8 cellular contexts compared by ENCODE assay signal in genomic region chr2:38642373-38643017, GRCh38. TPM values are rescaled to one million over a fixed set of nuclear protein-coding genes. Genes with fewer than 3 reads are reported as not detected.
DNase-seq lines count a peak whose midpoint lies in the region; ATAC-seq and TF ChIP-seq lines count a peak whose summit lies in the region.
"Not testable (repeated sequence)": the region's sequence is repeated elsewhere in the genome, so short reads cannot be mapped to it uniquely, and the experiment has no call there.

No MANE protein-coding gene starts in this region.

- WGBS in smooth muscle cell (ENCODE audit: low lambda C conversion rate), result 83% methylated on average over 14 of the region's 14 CpGs

- not testable (repeated sequence) for H3K27me3 ChIP-seq in CD4-positive, alpha-beta memory T cell (ENCODE audit: insufficient read depth, low read length); HCT116 (ENCODE audit: insufficient read depth, low read length); smooth muscle cell (ENCODE audit: low read depth)

- not testable (repeated sequence) for H3K9ac ChIP-seq in HCT116 (ENCODE audit: low read length); smooth muscle cell (ENCODE audit: low read depth)

- not testable (repeated sequence) for TF ChIP-seq POLR2A in HCT116 (IDR thresholded peaks at IDR 0.05; ENCODE audit: borderline replicate concordance, extremely low read depth, insufficient read depth, insufficient read length)

- not testable (repeated sequence) for H3K4me3 Mint-ChIP-seq in CD4-positive, alpha-beta memory T cell; T-cell; activated CD4-positive, alpha-beta T cell treated with anti-CD3 and anti-CD28 coated beads, Interleukin-2, amount 10 ng/mL, durations not matched to agents 24 days and 14 days; activated T-cell treated with anti-CD3 and anti-CD28 coated beads, Interleukin-2, amount 50 U/mL, for 72 hours; activated naive CD8-positive, alpha-beta T cell treated with anti-CD3 and anti-CD28 coated beads, Interleukin-2, amount 10 ng/mL, durations not matched to agents 7 days and 5 days

- RAD21 ChIA-PET in HCT116 (lab: Charles Lee; ENCODE audit: low non-redundant PET in 1 of 2, low total read pairs in 2 of 2, uncharacterized antibody in 2 of 2, unreplicated experiment in 2 of 2), result not testable (repeated sequence)

- H3K9me3 ChIP-seq in CD4-positive, alpha-beta memory T cell (ENCODE audit: control insufficient read depth in 1 of 2, low read length in 2 of 2); HCT116 (ENCODE audit: control insufficient read depth in 1 of 2, insufficient read depth in 1 of 2, low read depth in 1 of 2, low read length in 2 of 2); smooth muscle cell (replicated peaks; ENCODE audit: low read depth): not testable (repeated sequence)

- H3K36me3 Mint-ChIP-seq in CD4-positive, alpha-beta memory T cell; T-cell; activated CD4-positive, alpha-beta T cell treated with anti-CD3 and anti-CD28 coated beads, Interleukin-2, amount 10 ng/mL, durations not matched to agents 24 days and 14 days (ENCODE audit: low read depth); activated T-cell treated with anti-CD3 and anti-CD28 coated beads, Interleukin-2, amount 50 U/mL, for 72 hours (ENCODE audit: insufficient read depth in 2 of 2); activated naive CD8-positive, alpha-beta T cell treated with anti-CD3 and anti-CD28 coated beads, Interleukin-2, amount 10 ng/mL, durations not matched to agents 7 days and 5 days: not testable (repeated sequence)

- H3K36me3 ChIP-seq in CD4-positive, alpha-beta memory T cell (ENCODE audit: insufficient read depth, low read length); HCT116 (ENCODE audit: control insufficient read depth in 1 of 2, insufficient read depth in 2 of 2, low read length in 2 of 2); smooth muscle cell (ENCODE audit: low read depth): not testable (repeated sequence)

- intact Hi-C loops in CD4-positive, alpha-beta memory T cell (cut with micrococcal nuclease); HCT116 (cut with micrococcal nuclease): not testable (repeated sequence)
- intact Hi-C loops in activated CD4-positive, alpha-beta T cell treated with anti-CD3 and anti-CD28 coated beads, Interleukin-2, amount 10 ng/mL, durations not matched to agents 24 days and 14 days (cut with micrococcal nuclease), result loop anchor here (2.0 kb wide), 1 partner anchor 16 kb away; no protein-coding TSS in a partner anchor

- peaks cover 12 to 34% (median 20%) of the 10 kb centered on the region in 4 donors for H3K4me1 Mint-ChIP-seq in CD4-positive, alpha-beta memory T cell
- peaks cover 13 to 30% (median 20%) of the 10 kb centered on the region in 3 donors for H3K4me1 Mint-ChIP-seq in T-cell
- H3K4me1 Mint-ChIP-seq in activated CD4-positive, alpha-beta T cell treated with anti-CD3 and anti-CD28 coated beads, Interleukin-2, amount 10 ng/mL, durations not matched to agents 24 days and 14 days, result peaks cover 28% of the 10 kb centered on the region
- peaks cover 31% of the 10 kb centered on the region for H3K4me1 Mint-ChIP-seq in activated T-cell treated with anti-CD3 and anti-CD28 coated beads, Interleukin-2, amount 50 U/mL, for 72 hours (ENCODE audit: low read depth)
- H3K4me1 Mint-ChIP-seq in activated naive CD8-positive, alpha-beta T cell treated with anti-CD3 and anti-CD28 coated beads, Interleukin-2, amount 10 ng/mL, durations not matched to agents 7 days and 5 days, result peaks cover 22% of the 10 kb centered on the region

- peak overlapping the region; percentile 51 for H3K27ac ChIP-seq in CD4-positive, alpha-beta memory T cell (ENCODE audit: low read depth, low read length)
- H3K27ac ChIP-seq in HCT116 (ENCODE audit: low read depth, low read length); smooth muscle cell (ENCODE audit: low read depth): not testable (repeated sequence)

- not testable (repeated sequence) for TF ChIP-seq RAD21 in HCT116 (IDR thresholded peaks at IDR 0.05; ENCODE audit: low read depth)

- H3K4me1 ChIP-seq in CD4-positive, alpha-beta memory T cell (ENCODE audit: insufficient read depth, low read length), result peaks cover 24% of the 10 kb centered on the region
- H3K4me1 ChIP-seq in HCT116 (ENCODE audit: control insufficient read depth in 1 of 2, insufficient read depth in 2 of 2, low read length in 2 of 2); smooth muscle cell (ENCODE audit: low read depth): not testable (repeated sequence)

- TF ChIP-seq CTCF in HCT116 (IDR thresholded peaks at IDR 0.05 in 2 of 3, conservative IDR thresholded peaks at IDR 0.05 in 1 of 3; ENCODE audit: borderline replicate concordance in 1 of 3, insufficient read depth in 1 of 3, low read depth in 2 of 3, low read length in 2 of 3); smooth muscle cell (IDR thresholded peaks at IDR 0.05; ENCODE audit: borderline replicate concordance, insufficient read depth, poor library complexity, severe bottlenecking): not testable (repeated sequence)

- not testable (repeated sequence) for H3K9me3 Mint-ChIP-seq in CD4-positive, alpha-beta memory T cell; T-cell; activated CD4-positive, alpha-beta T cell treated with anti-CD3 and anti-CD28 coated beads, Interleukin-2, amount 10 ng/mL, durations not matched to agents 24 days and 14 days; activated T-cell treated with anti-CD3 and anti-CD28 coated beads, Interleukin-2, amount 50 U/mL, for 72 hours; activated naive CD8-positive, alpha-beta T cell treated with anti-CD3 and anti-CD28 coated beads, Interleukin-2, amount 10 ng/mL, durations not matched to agents 7 days and 5 days

- CTCF ChIA-PET in CD4-positive, alpha-beta memory T cell (lab: Charles Lee; ENCODE audit: partially characterized antibody), result interaction anchor here (0.7 to 3.4 kb wide), 9 partner anchors 10 to 83 kb away, joined by 3 to 15 read pairs (median 3); no protein-coding TSS in a partner anchor
- CTCF ChIA-PET in HCT116 (lab: Charles Lee), result interaction anchor here (0.7 kb wide), 1 partner anchor 52 kb away, joined by 3 read pairs; no protein-coding TSS in a partner anchor
- CTCF ChIA-PET in T-cell (lab: Charles Lee), result interaction anchor here (1.1 to 1.2 kb wide), 3 partner anchors 11 to 61 kb away, joined by 3 to 4 read pairs (median 4); no protein-coding TSS in a partner anchor

- not testable (repeated sequence) for H3K4me2 ChIP-seq in HCT116 (ENCODE audit: low read length); smooth muscle cell

- H4K20me1 ChIP-seq in HCT116 (ENCODE audit: insufficient read depth); smooth muscle cell (ENCODE audit: low read depth): not testable (repeated sequence)

- POLR2A ChIA-PET in CD4-positive, alpha-beta memory T cell (lab: Charles Lee; ENCODE audit: partially characterized antibody), result interaction anchor here (0.8 to 7.8 kb wide), 8 partner anchors 12 to 109 kb away, joined by 3 to 73 read pairs (median 7); partner anchors contain the start of genes GALM and SRSF7
- POLR2A ChIA-PET in HCT116 (lab: Charles Lee); T-cell (lab: Charles Lee): not testable (repeated sequence)
- POLR2A ChIA-PET in activated naive CD8-positive, alpha-beta T cell treated with anti-CD3 and anti-CD28 coated beads, Interleukin-2, amount 10 ng/mL, durations not matched to agents 7 days and 5 days (lab: Charles Lee), result interaction anchor here (1.0 to 2.2 kb wide), 3 partner anchors 8 to 25 kb away, joined by 3 to 6 read pairs (median 4); partner anchors contain the start of gene GALM

- H3K27ac Mint-ChIP-seq in CD4-positive, alpha-beta memory T cell, result peak overlapping the region; percentile 31 to 79 (median 63)
- peak overlapping the region; percentile 76 to 79 for H3K27ac Mint-ChIP-seq in T-cell
- peak overlapping the region; percentile 66 for H3K27ac Mint-ChIP-seq in activated CD4-positive, alpha-beta T cell treated with anti-CD3 and anti-CD28 coated beads, Interleukin-2, amount 10 ng/mL, durations not matched to agents 24 days and 14 days
- H3K27ac Mint-ChIP-seq in activated T-cell treated with anti-CD3 and anti-CD28 coated beads, Interleukin-2, amount 50 U/mL, for 72 hours, result peak overlapping the region; percentile 41
- peak overlapping the region; percentile 63 for H3K27ac Mint-ChIP-seq in activated naive CD8-positive, alpha-beta T cell treated with anti-CD3 and anti-CD28 coated beads, Interleukin-2, amount 10 ng/mL, durations not matched to agents 7 days and 5 days

- H3K27me3 Mint-ChIP-seq in CD4-positive, alpha-beta memory T cell; T-cell; activated CD4-positive, alpha-beta T cell treated with anti-CD3 and anti-CD28 coated beads, Interleukin-2, amount 10 ng/mL, durations not matched to agents 24 days and 14 days; activated T-cell treated with anti-CD3 and anti-CD28 coated beads, Interleukin-2, amount 50 U/mL, for 72 hours (ENCODE audit: low read depth); activated naive CD8-positive, alpha-beta T cell treated with anti-CD3 and anti-CD28 coated beads, Interleukin-2, amount 10 ng/mL, durations not matched to agents 7 days and 5 days: not testable (repeated sequence)

- not testable (repeated sequence) for BruUV-seq in HCT116 (replicated peaks; lab: Mats Ljungman, UMichigan)

- DNase-seq in CD4-positive, alpha-beta memory T cell; HCT116 (ENCODE audit: low read depth, low spot score); T-cell; activated CD4-positive, alpha-beta T cell treated with anti-CD3 and anti-CD28 coated beads, Interleukin-2, amount 10 ng/mL, durations not matched to agents 24 days and 14 days; activated T-cell treated with anti-CD3 and anti-CD28 coated beads, Interleukin-2, amount 50 U/mL, for 72 hours; activated naive CD8-positive, alpha-beta T cell treated with anti-CD3 and anti-CD28 coated beads, Interleukin-2, amount 10 ng/mL, durations not matched to agents 7 days and 5 days; smooth muscle cell (lab: John Stamatoyannopoulos, UW; ENCODE audit: unreplicated experiment): not testable (repeated sequence)
- peak; percentile 22 for DNase-seq in myocyte (ENCODE audit: low read depth)

- not testable (repeated sequence) for ATAC-seq in HCT116; T-cell (replicated peaks in 1 of 4); activated T-cell treated with anti-CD3 and anti-CD28 coated beads, Interleukin-2, amount 50 U/mL, for 72 hours (replicated peaks in 1 of 2); activated naive CD8-positive, alpha-beta T cell treated with anti-CD3 and anti-CD28 coated beads, Interleukin-2, amount 10 ng/mL, durations not matched to agents 7 days and 5 days (ENCODE audit: low read depth)

- H3K79me2 ChIP-seq in HCT116 (ENCODE audit: insufficient read depth, low read length); smooth muscle cell (ENCODE audit: low read depth): not testable (repeated sequence)

- H3K4me3 ChIP-seq in CD4-positive, alpha-beta memory T cell (ENCODE audit: low read length in 2 of 2); HCT116 (replicated peaks in 1 of 2; ENCODE audit: low read depth in 1 of 2, low read length in 2 of 2); smooth muscle cell: not testable (repeated sequence)

- H3K9me2 ChIP-seq in HCT116 (ENCODE audit: insufficient read depth), result not testable (repeated sequence)

- H3F3A ChIP-seq in smooth muscle cell (ENCODE audit: low read depth), result not testable (repeated sequence)

- H2AFZ ChIP-seq in HCT116 (ENCODE audit: low read depth, low read length, poor library complexity, severe bottlenecking), result peak overlapping the region; percentile 9
- peak overlapping the region; percentile 75 for H2AFZ ChIP-seq in smooth muscle cell (ENCODE audit: low read depth)

RNA-seq across cellular contexts. Expression of gene GALM, which starts 23.4 kb away (rescaled TPM):
- 10 to 100 TPM; 35.5 to 35.8 TPM for total RNA-seq in CD4-positive, alpha-beta memory T cell
- polyA plus RNA-seq in CD4-positive, alpha-beta memory T cell, result 10 to 100 TPM; 51.2 to 60.4 TPM
- total RNA-seq in HCT116 (2021; ENCODE audit: unreplicated experiment) (10.2 TPM), T-cell (10 to 100 TPM; 14.3 to 29.4 (median 17.3) TPM), myocyte (12.4 and 23.1 TPM in 2 replicates), smooth muscle cell (11.0 and 13.1 TPM in 2 replicates)
- polyA plus RNA-seq in HCT116 (2012), result 8.6 and 9.8 TPM in 2 replicates
- total RNA-seq in activated CD4-positive, alpha-beta T cell treated with anti-CD3 and anti-CD28 coated beads, Interleukin-2, amount 10 ng/mL, durations not matched to agents 24 days and 14 days, result 56.0 and 57.4 TPM in 2 replicates
- 100 to 1,000 TPM in 1 of 2 donors, 10 to 100 TPM in 1; 97.8 to 114 TPM for total RNA-seq in activated T-cell treated with anti-CD3 and anti-CD28 coated beads, Interleukin-2, amount 50 U/mL, for 72 hours
- 10 to 100 TPM; 28.3 to 30.2 TPM for total RNA-seq in activated naive CD8-positive, alpha-beta T cell treated with anti-CD3 and anti-CD28 coated beads, Interleukin-2, amount 10 ng/mL, durations not matched to agents 7 days and 5 days
- 13.9 TPM for polyA plus RNA-seq in myocyte (2012)
- 8.5 and 18.9 TPM in 2 replicates for polyA plus RNA-seq in smooth muscle cell

RNA-seq across cellular contexts. Expression of gene HNRNPLL, which starts 39.8 kb away (rescaled TPM):
- 100 to 1,000 TPM; 103 to 105 TPM for total RNA-seq in CD4-positive, alpha-beta memory T cell
- polyA plus RNA-seq in CD4-positive, alpha-beta memory T cell, result 10 to 100 TPM; 71.2 to 74.9 TPM
- total RNA-seq in HCT116 (2021; ENCODE audit: unreplicated experiment) (43.2 TPM), T-cell (10 to 100 TPM; 28.1 to 69.0 (median 35.2) TPM), myocyte (36.2 and 44.1 TPM in 2 replicates), smooth muscle cell (37.4 and 57.1 TPM in 2 replicates)
- 18.0 and 22.8 TPM in 2 replicates for polyA plus RNA-seq in HCT116 (2012)
- 75.8 and 80.3 TPM in 2 replicates for total RNA-seq in activated CD4-positive, alpha-beta T cell treated with anti-CD3 and anti-CD28 coated beads, Interleukin-2, amount 10 ng/mL, durations not matched to agents 24 days and 14 days
- total RNA-seq in activated T-cell treated with anti-CD3 and anti-CD28 coated beads, Interleukin-2, amount 50 U/mL, for 72 hours, result 10 to 100 TPM; 63.7 to 80.7 TPM
- 10 to 100 TPM; 50.5 to 63.0 TPM for total RNA-seq in activated naive CD8-positive, alpha-beta T cell treated with anti-CD3 and anti-CD28 coated beads, Interleukin-2, amount 10 ng/mL, durations not matched to agents 7 days and 5 days
- 24.6 TPM for polyA plus RNA-seq in myocyte (2012)
- 40.2 and 42.8 TPM in 2 replicates for polyA plus RNA-seq in smooth muscle cell
